ENCODE assay signal across 24 cellular contexts in genomic region chr22:27046603-27047002, GRCh38.
"Had no signal": no experiment of that assay in that cellular context is flagged by ENCODE, and none has a peak within 500 bp of the region (broad histone marks: within the 10 kb centered on the region; RNA-seq: fewer than 3 reads in every experiment).

No MANE protein-coding gene starts in this region.

- H3K9ac ChIP-seq: KMS-11 had no signal

- H3K4me3 ChIP-seq: SJCRH30, SK-N-MC had no signal

- H3K9me3 Mint-ChIP-seq: T-cell had no signal

- H3K27me3 ChIP-seq: SJCRH30 had no signal

- H3K36me3 Mint-ChIP-seq: T-cell had no signal

- H3K4me1 Mint-ChIP-seq: T-cell had no signal

- H3K27ac Mint-ChIP-seq: T-cell had no signal

- DNase-seq: MM.1S, MV-4-11, NCI-H1092, NCI-H1105, NCI-H1417 treated with DMSO at 0.1 percent for 48 hours, NCI-H1436 treated with DMSO at 0.1 percent for 48 hours, NCI-H187 treated with DMSO at 0.1 percent for 48 hours, NCI-H2029, NCI-H226, NCI-H510A, NCI-H774, OCI-M1, PC-3, SHP77, SIG-M5, SJCRH30, T-cell had no signal

- H3K4me2 ChIP-seq: KMS-11 had no signal

- H3K27ac ChIP-seq: KMS-11, RWPE1, SJCRH30, SK-N-MC had no signal

- FAIRE-seq: RCC 7860 had no signal

- H3K4me3 Mint-ChIP-seq: T-cell had no signal

- H3K36me3 ChIP-seq: SJCRH30 had no signal

- ATAC-seq: Panc1, PC-3, Right ventricle myocardium inferior, SK-N-SH treated with all-trans-retinoic acid at 6 μM for 48 hours, T-cell had no signal
